17 cellular contexts compared by ENCODE assay signal in genomic region chr13:51833980-51834379, GRCh38. TPM values are rescaled to one million over a fixed set of nuclear protein-coding genes. Genes with fewer than 3 reads are reported as not detected.
DNase-seq lines count a peak whose midpoint lies in the region; ATAC-seq and TF ChIP-seq lines count a peak whose summit lies in the region.
"Had no signal": no experiment of that assay in that cellular context is flagged by ENCODE, and none has a peak within 500 bp of the region (broad histone marks: within the 10 kb centered on the region; RNA-seq: fewer than 3 reads in every experiment).

No MANE protein-coding gene starts in this region.

- WGBS in right cardiac atrium = 83% methylated on average over 10 of the region's 10 CpGs

- peak; percentile 50 for DNase-seq in right atrium auricular region (ENCODE audit: low spot score)
- DNase-seq in right cardiac atrium = no peak
- no peak for DNase-seq in Karpas-422
- peak; percentile 29 for DNase-seq in ecto neural progenitor cell (ENCODE audit: low spot score)
- DNase-seq in D341Med (ENCODE audit: low spot score) = no peak
- DNase-seq in middle frontal gyrus (ENCODE audit: extremely low spot score, low spot score) = no peak
- DNase-seq: BE2C; CD8-positive, alpha-beta memory T cell; GM23248; H7; IMR-90 had no signal

- H2AFZ ChIP-seq in Karpas-422 (ENCODE audit: low read length) = no peak overlapping the region
- H2AFZ ChIP-seq: GM23248 had no signal

- H4K20me1 ChIP-seq in Karpas-422 (ENCODE audit: insufficient read depth, low read depth, low read length) = no peaks in the 10 kb centered on the region

- H3K36me3 ChIP-seq in right atrium auricular region = no peaks in the 10 kb centered on the region
- no peaks in the 10 kb centered on the region for H3K36me3 ChIP-seq in Karpas-422 (ENCODE audit: insufficient read depth, low read length)
- H3K36me3 ChIP-seq: BE2C had no signal

- no peaks in the 10 kb centered on the region for H3K4me1 ChIP-seq in right atrium auricular region
- H3K4me1 ChIP-seq in right cardiac atrium (ENCODE audit: control insufficient read depth, insufficient read depth, low read length) = peaks cover 2% of the 10 kb centered on the region
- peaks cover 69% of the 10 kb centered on the region for H3K4me1 ChIP-seq in Karpas-422 (ENCODE audit: low read length)
- H3K4me1 ChIP-seq: A549, BE2C had no signal

- peak overlapping the region; percentile 81 for H3K4me2 ChIP-seq in Karpas-422 (ENCODE audit: low read depth, low read length, poor library complexity, severe bottlenecking)
- H3K4me2 ChIP-seq: A549 had no signal

- no peaks in the 10 kb centered on the region for H3K27me3 ChIP-seq in right atrium auricular region
- H3K27me3 ChIP-seq in right cardiac atrium (ENCODE audit: control insufficient read depth, insufficient read depth) = no peaks in the 10 kb centered on the region
- H3K27me3 ChIP-seq in Karpas-422 (ENCODE audit: low read length) = no peaks in the 10 kb centered on the region
- H3K27me3 ChIP-seq: BE2C had no signal

- no peaks in the 10 kb centered on the region for H3K9me2 ChIP-seq in Karpas-422 (replicated peaks; ENCODE audit: insufficient read depth, low read length)

- H3K9ac ChIP-seq in Karpas-422 (ENCODE audit: low read length) = peak overlapping the region; percentile 59
- H3K9ac ChIP-seq: GM23248 had no signal

- H3K79me2 ChIP-seq in Karpas-422 (ENCODE audit: low read length) = no peaks in the 10 kb centered on the region

- H3K9me3 ChIP-seq in right atrium auricular region (no peaks in the 10 kb centered on the region), right cardiac atrium (ENCODE audit: control insufficient read depth, low read length) (no peaks in the 10 kb centered on the region), Karpas-422 (ENCODE audit: low read length) (no peaks in the 10 kb centered on the region)
- H3K9me3 ChIP-seq: A549, BE2C had no signal

- ATAC-seq in right cardiac atrium = no peak
- ATAC-seq in HG03280 (IDR thresholded peaks at IDR 0.05; ENCODE audit: unreplicated experiment) = no peak
- ATAC-seq: A549, GM12878 had no signal

- H3K4me3 ChIP-seq in right atrium auricular region (no peak overlapping the region), right cardiac atrium (ENCODE audit: low read length) (no peak overlapping the region), Karpas-422 (ENCODE audit: low read length) (peak overlapping the region; percentile 70)
- H3K4me3 ChIP-seq: A549, GM12878, GM23248 had no signal

- H3K27ac ChIP-seq in right atrium auricular region = no peak overlapping the region
- H3K27ac ChIP-seq in right cardiac atrium (ENCODE audit: low read length) = no peak overlapping the region
- no peak overlapping the region; the same call in 1 of the 2 replicates for H3K27ac ChIP-seq in Karpas-422 (ENCODE audit: low read length)
- H3K27ac ChIP-seq: A549, GM23248 had no signal

- TF ChIP-seq CTCF in right atrium auricular region (IDR thresholded peaks at IDR 0.05) = no peak

- intact Hi-C loops in right cardiac atrium (cut with DNase I) = loop anchor here in 1 of 4 donors (2.0 kb wide), 1 partner anchor 17 kb away; no protein-coding TSS in a partner anchor

RNA-seq across cellular contexts. Expression of gene TMEM272, which starts 11.0 kb away (rescaled TPM):
- total RNA-seq in right atrium auricular region = 1 to 10 TPM in 1 of 2 donors, under 1 TPM in 1; 0.74 to 1.1 TPM
- total RNA-seq in right cardiac atrium = 1 to 10 TPM; 2.7 to 8.2 (median 4.7) TPM
- 3.4 TPM for polyA plus RNA-seq in right cardiac atrium
- 0.15 TPM in 1 of 2 replicates, not detected in the other for total RNA-seq in Karpas-422 (2014; rRNA removed; shearing (Covaris generic); ENCODE audit: low replicate concordance)
- total RNA-seq: GM12878, GM23248, H7, HT-29, IMR-90 had no signal
- polyA plus RNA-seq: A549, AG04450, GM23248, IMR-90 had no signal

RNA-seq across cellular contexts. Expression of gene CCDC70, which starts 27.8 kb away (rescaled TPM):
- total RNA-seq in right atrium auricular region (not detected), right cardiac atrium (not detected)
- polyA plus RNA-seq in right cardiac atrium = 0.07 TPM
- not detected in 2 replicates for total RNA-seq in Karpas-422 (2014; rRNA removed; shearing (Covaris generic); ENCODE audit: low replicate concordance)
- total RNA-seq: CD8-positive, alpha-beta memory T cell; G401; GM12878; GM23248; H7; HT-29; IMR-90 had no signal
- polyA plus RNA-seq: A549; AG04450; CD8-positive, alpha-beta memory T cell; GM12878; GM23248; IMR-90 had no signal

RNA-seq across cellular contexts. Expression of gene DHRS12, which starts 30.0 kb away (rescaled TPM):
- 10 to 100 TPM in 1 of 2 donors, 1 to 10 TPM in 1; 9.6 to 10.1 TPM for total RNA-seq in right atrium auricular region
- 10 to 100 TPM; 11.1 to 13.6 (median 12.2) TPM for total RNA-seq in right cardiac atrium
- polyA plus RNA-seq in right cardiac atrium = 16.5 TPM
- total RNA-seq in Karpas-422 (2014; rRNA removed; shearing (Covaris generic); ENCODE audit: low replicate concordance) = 9.7 and 10.9 TPM in 2 replicates

Comparison
In these comparisons a context has a peak if more than half of its experiments do, and no peak if none do; other contexts are left out.
1. DNase-seq: peak in right atrium auricular region (single experiment) and ecto neural progenitor cell (single experiment); none in right cardiac atrium (0 of 3), Karpas-422 (single experiment), D341Med (single experiment) and middle frontal gyrus (single experiment).